ENCODE assay signal across 1 cellular context in the genomic region with DNA sequence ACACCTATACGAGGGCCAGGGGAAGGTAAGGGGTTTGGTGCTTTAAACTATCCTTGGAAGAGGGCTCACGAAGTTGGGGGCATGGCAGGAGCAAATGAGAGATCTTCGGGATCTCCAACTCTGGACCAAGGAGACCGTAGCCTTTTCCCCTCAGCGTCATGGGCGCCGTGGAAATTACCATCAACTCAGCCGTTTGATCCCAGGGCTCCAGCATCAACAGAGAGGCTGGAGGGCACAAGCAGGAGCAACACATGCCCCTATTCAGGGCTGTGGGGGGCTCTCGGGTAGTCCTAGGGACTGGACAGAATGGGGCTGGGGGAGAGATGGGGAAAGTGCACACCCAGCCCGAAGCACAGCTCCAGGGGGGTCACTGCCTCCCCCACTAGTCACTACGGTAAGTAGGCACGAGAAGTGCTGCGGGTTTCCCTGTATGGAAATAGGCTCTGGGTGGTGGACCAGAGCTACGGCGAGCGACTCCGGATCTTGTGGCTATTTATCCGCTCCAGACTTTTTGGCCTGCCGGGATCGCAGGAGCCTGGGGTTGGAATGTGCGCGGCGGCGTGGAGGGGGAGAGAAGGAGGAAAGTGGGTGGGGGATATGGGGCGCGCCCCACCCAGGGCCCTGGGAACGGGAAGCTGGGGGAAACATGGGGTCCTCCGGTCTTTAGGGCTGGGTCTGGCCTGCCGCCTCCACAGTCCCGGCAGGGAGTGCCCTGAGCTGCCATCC.
TF ChIP-seq lines count a peak whose summit lies in the region.

No MANE protein-coding gene starts in this region.

TF ChIP-seq in A549, 52 proteins besides CTCF, POLR2A, EP300 and RAD21:
- TF ChIP-seq JUN (IDR thresholded peaks at IDR 0.05) (peak in 1 of 2 experiments; percentile 49; a peak in 2 of 5 replicates), MAX (IDR thresholded peaks at IDR 0.05) (0 out of 2 replicates have a peak, but pooled peaks have one; percentile 51), MAZ (IDR thresholded peaks at IDR 0.05; ENCODE audit: borderline replicate concordance, low read depth, low read length) (no peak)
